1 cellular context compared by ENCODE assay signal in genomic region chr4:31545755-31546154, GRCh38.
TF ChIP-seq lines count a peak whose summit lies in the region.

No MANE protein-coding gene starts in this region.

TF ChIP-seq in GM23338, 12 proteins besides CTCF, POLR2A, EP300 and RAD21 (continued from another document):
- TF ChIP-seq POLR2AphosphoS5 (IDR thresholded peaks at IDR 0.05; ENCODE audit: low read depth) (no peak), EZH2 (IDR thresholded peaks at IDR 0.05; ENCODE audit: low read depth, unreplicated experiment) (no peak)
